In the genomic region with DNA sequence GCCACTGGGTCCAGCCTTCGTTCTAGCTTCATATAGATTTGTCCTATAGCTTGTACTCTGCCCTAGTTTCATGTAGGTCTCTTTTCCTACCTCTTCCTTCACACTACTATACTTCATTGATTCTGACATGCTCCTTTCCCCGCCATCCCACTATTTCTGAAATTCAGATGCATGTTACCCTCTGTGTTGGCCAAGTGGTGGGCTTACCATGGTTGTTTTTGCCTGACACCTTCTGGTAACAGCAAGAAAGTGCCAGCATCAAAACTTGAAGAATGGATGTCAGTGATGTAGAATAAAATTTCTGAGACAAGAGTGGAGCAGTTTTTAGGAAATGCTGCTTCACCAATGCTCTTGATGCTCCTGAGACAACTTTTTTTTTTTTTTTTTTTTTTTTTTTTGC, we compare ENCODE assay signal across 9 cellular contexts. TPM values are rescaled to one million over a fixed set of nuclear protein-coding genes. Genes with fewer than 3 reads are reported as not detected.
A peak's percentile ranks its signal among the peaks of the same experiment; 100 is the strongest.
DNase-seq lines count a peak whose midpoint lies in the region; ATAC-seq and TF ChIP-seq lines count a peak whose summit lies in the region.
"Had no signal": no experiment of that assay in that cellular context is flagged by ENCODE, and none has a peak within 500 bp of the region (broad histone marks: within the 10 kb centered on the region; RNA-seq: fewer than 3 reads in every experiment).

No MANE protein-coding gene starts in this region.

- no TSS peak for BruUV-seq in Panc1 (replicated peaks; lab: Mats Ljungman, UMichigan)

- H3K27me3 ChIP-seq in cardiac muscle cell (no peaks in the 10 kb centered on the region), Panc1 (ENCODE audit: control insufficient read depth, insufficient read depth, low read length) (no peaks in the 10 kb centered on the region), gastrocnemius medialis (no peaks in the 10 kb centered on the region)
- H3K27me3 ChIP-seq in effector memory CD4-positive, alpha-beta T cell (replicated peaks; ENCODE audit: control insufficient read depth, insufficient read depth, low read length, poor library complexity, severe bottlenecking), result no peaks in the 10 kb centered on the region

- DNase-seq in cardiac muscle cell (ENCODE audit: low read depth in 1 of 2, low spot score in 1 of 2), result peak; percentile 54 to 59
- DNase-seq in cardiac septum (ENCODE audit: low spot score), result no peak
- DNase-seq in Panc1 (ENCODE audit: low read depth, low spot score), result no peak
- peak; percentile 38 for DNase-seq in fibroblast of the aortic adventitia (ENCODE audit: low read depth)
- DNase-seq in gastrocnemius medialis, result no peak
- no peak for DNase-seq in activated T-cell treated with anti-CD3 and anti-CD28 coated beads, Interleukin-2, amount 50 U/mL, for 48 hours
- DNase-seq in effector memory CD4-positive, alpha-beta T cell, result no peak

- in situ Hi-C loops in Panc1 (cut with HindIII; ENCODE audit: low pct_unique_long_range_greater_than_20kb, low sequenced_read_pairs), result no loop called here
- in situ Hi-C loops in gastrocnemius medialis (cut with MboI; ENCODE audit: low sequenced_read_pairs in 4 of 4), result loop anchor here in 2 of 4 donors (10.0 kb wide), 1 partner anchor 181 kb away; no protein-coding TSS in a partner anchor

- H3K27ac ChIP-seq in cardiac muscle cell (no peak overlapping the region), Panc1 (ENCODE audit: low read length) (no peak overlapping the region), gastrocnemius medialis (no peak overlapping the region)
- no peak overlapping the region for H3K27ac ChIP-seq in effector memory CD4-positive, alpha-beta T cell (ENCODE audit: insufficient read depth, low read length, poor library complexity, severe bottlenecking)

- H3K4me1 ChIP-seq in cardiac muscle cell (ENCODE audit: low read depth) (no peaks in the 10 kb centered on the region), Panc1 (ENCODE audit: control insufficient read depth, insufficient read depth, low read length) (no peaks in the 10 kb centered on the region), gastrocnemius medialis (no peaks in the 10 kb centered on the region)
- no peaks in the 10 kb centered on the region for H3K4me1 ChIP-seq in effector memory CD4-positive, alpha-beta T cell (ENCODE audit: control insufficient read depth, insufficient read depth, low read length, poor library complexity, severe bottlenecking)

- ATAC-seq in Panc1, result peak; percentile 78
- no peak for ATAC-seq in gastrocnemius medialis
- ATAC-seq in HG03095 (IDR thresholded peaks at IDR 0.05; ENCODE audit: unreplicated experiment), result no peak

- H3K4me3 ChIP-seq in cardiac muscle cell, result no peak overlapping the region
- H3K4me3 ChIP-seq in Panc1 (ENCODE audit: low read depth in 2 of 2, low read length in 2 of 2), result no peak overlapping the region
- no peak overlapping the region for H3K4me3 ChIP-seq in fibroblast of the aortic adventitia (ENCODE audit: low read depth, low read length)
- H3K4me3 ChIP-seq in gastrocnemius medialis, result no peak overlapping the region
- H3K4me3 ChIP-seq in effector memory CD4-positive, alpha-beta T cell (ENCODE audit: insufficient read depth, low read depth, low read length, poor library complexity, severe bottlenecking), result no peak overlapping the region

- intact Hi-C loops in cardiac septum (cut with DNase I), result no loop called here
- intact Hi-C loops in Panc1 (cut with micrococcal nuclease; ENCODE audit: unreplicated experiment), result loop anchor here (2.0 kb wide), 1 partner anchor 185 kb away; no protein-coding TSS in a partner anchor
- intact Hi-C loops in gastrocnemius medialis (cut with DNase I; ENCODE audit: low total_unique reads), result loop anchor here (1.0 kb wide), 1 partner anchor 184 kb away; no protein-coding TSS in a partner anchor

- POLR2A ChIA-PET in Panc1 (lab: Charles Lee), result no interaction called here

- CTCF ChIA-PET in Panc1 (lab: Charles Lee), result interaction anchor here (0.6 to 0.7 kb wide), 3 partner anchors 9 to 237 kb away, joined by 3 to 5 read pairs (median 4); no protein-coding TSS in a partner anchor

- peak; percentile 55 for TF ChIP-seq CTCF in cardiac muscle cell (IDR thresholded peaks at IDR 0.05; ENCODE audit: low read depth, low read length)
- peak; percentile 72 for TF ChIP-seq CTCF in Panc1 (IDR thresholded peaks at IDR 0.05)
- TF ChIP-seq CTCF in fibroblast of the aortic adventitia (IDR thresholded peaks at IDR 0.05; ENCODE audit: insufficient read depth, low read length), result peak; percentile 52
- peak in 3 of 5 experiments; percentile 34 to 43 (median 35) for TF ChIP-seq CTCF in gastrocnemius medialis (IDR thresholded peaks at IDR 0.05 in 4 of 5, conservative IDR thresholded peaks at IDR 0.05 in 1 of 5)

- no peak for TF ChIP-seq POLR2A in gastrocnemius medialis (IDR thresholded peaks at IDR 0.05)

- no peaks in the 10 kb centered on the region for H3K36me3 ChIP-seq in cardiac muscle cell
- no peaks in the 10 kb centered on the region for H3K36me3 ChIP-seq in Panc1 (ENCODE audit: control insufficient read depth, insufficient read depth, low read length)
- no peaks in the 10 kb centered on the region for H3K36me3 ChIP-seq in gastrocnemius medialis
- no peaks in the 10 kb centered on the region for H3K36me3 ChIP-seq in effector memory CD4-positive, alpha-beta T cell (ENCODE audit: control insufficient read depth, insufficient read depth, low read length)

- H3K9me3 ChIP-seq in cardiac muscle cell (ENCODE audit: low read depth), result no peaks in the 10 kb centered on the region
- no peaks in the 10 kb centered on the region for H3K9me3 ChIP-seq in Panc1 (ENCODE audit: control insufficient read depth, insufficient read depth, low read depth, low read length)
- no peaks in the 10 kb centered on the region for H3K9me3 ChIP-seq in gastrocnemius medialis
- H3K9me3 ChIP-seq in effector memory CD4-positive, alpha-beta T cell (ENCODE audit: control insufficient read depth, low read length), result no peaks in the 10 kb centered on the region

RNA-seq across cellular contexts. Expression of gene SERINC5, which starts 19.5 kb away (rescaled TPM):
- total RNA-seq in cardiac muscle cell, result 21.2 and 33.6 TPM in 2 replicates
- polyA plus RNA-seq in cardiac muscle cell, result 10.8 and 17.9 TPM in 2 replicates
- total RNA-seq in cardiac septum, result 20.9 TPM
- total RNA-seq in Panc1 (2021; ENCODE audit: unreplicated experiment), result 70.6 TPM
- polyA plus RNA-seq in Panc1 (2012; ENCODE audit: insufficient read length), result 28.0 TPM
- total RNA-seq in fibroblast of the aortic adventitia (ENCODE audit: low replicate concordance), result 13.5 and 17.1 TPM in 2 replicates
- 1 to 10 TPM; 1.4 to 5.3 (median 3.0) TPM for total RNA-seq in gastrocnemius medialis

RNA-seq across cellular contexts. Expression of gene SPZ1, which starts 44.5 kb away (rescaled TPM):
- total RNA-seq in cardiac muscle cell, result not detected in 2 replicates
- not detected in 2 replicates for polyA plus RNA-seq in cardiac muscle cell
- total RNA-seq in cardiac septum, result not detected
- not detected for total RNA-seq in Panc1 (2021; ENCODE audit: unreplicated experiment)
- not detected for polyA plus RNA-seq in Panc1 (2012; ENCODE audit: insufficient read length)
- not detected in 2 replicates for total RNA-seq in fibroblast of the aortic adventitia (ENCODE audit: low replicate concordance)
- total RNA-seq in gastrocnemius medialis, result not detected
- polyA plus RNA-seq: adipose tissue had no signal

Comparison
In these comparisons a context has a peak if more than half of its experiments do, and no peak if none do; other contexts are left out.
1. DNase-seq: peak in cardiac muscle cell (2 of 2) and fibroblast of the aortic adventitia (single experiment); none in cardiac septum (single experiment), Panc1 (single experiment), gastrocnemius medialis (0 of 2), activated T-cell treated with anti-CD3 and anti-CD28 coated beads, Interleukin-2, amount 50 U/mL, for 48 hours (0 of 2) and effector memory CD4-positive, alpha-beta T cell (0 of 3).
2. Peak in every context shown above with its lines, with median percentiles within 50 percentile points of each other: CTCF ChIP-seq.